ENCODE assay signal across 8 cellular contexts in genomic region chr12:52004042-52004648, GRCh38. TPM values are rescaled to one million over a fixed set of nuclear protein-coding genes. Genes with fewer than 3 reads are reported as not detected.
DNase-seq lines count a peak whose midpoint lies in the region; ATAC-seq and TF ChIP-seq lines count a peak whose summit lies in the region.

No MANE protein-coding gene starts in this region.

- no peaks in the 10 kb centered on the region for H4K20me1 ChIP-seq in Loucy (ENCODE audit: insufficient read depth, low read length, poor library complexity, severe bottlenecking)
- H4K20me1 ChIP-seq in hepatocyte (ENCODE audit: insufficient read depth, poor library complexity, severe bottlenecking): no peaks in the 10 kb centered on the region

- no peak for ATAC-seq in HG02973 (IDR thresholded peaks at IDR 0.05; ENCODE audit: unreplicated experiment)

- whole genome bisulfite sequencing in hepatocyte (ENCODE audit: low lambda C conversion rate, missing lambda C conversion rate): 59% methylated on average over 5 of the region's 5 CpGs
- WGBS in stomach, 5 donors: 46 to 53% (median 52%) methylated on average over 3 to 5 of the region's 5 CpGs
- WGBS in lower leg skin, 2 donors: 48 to 57% methylated on average over 5 of the region's 5 CpGs

- no peak overlapping the region for H3K4me2 ChIP-seq in Loucy (ENCODE audit: low read depth, low read length, poor library complexity, severe bottlenecking)
- no peak overlapping the region for H3K4me2 ChIP-seq in hepatocyte

- intact Hi-C loops in stomach (cut with DNase I; ENCODE audit: low total_unique reads): no loop called here
- intact Hi-C loops in lower leg skin (cut with DNase I; ENCODE audit: low total_unique reads): no loop called here

- H3K9ac ChIP-seq in Loucy (ENCODE audit: low read depth, low read length, poor library complexity, severe bottlenecking): no peak overlapping the region

- H3K79me2 ChIP-seq in Loucy (ENCODE audit: insufficient read depth, low read length): no peaks in the 10 kb centered on the region
- no peaks in the 10 kb centered on the region for H3K79me2 ChIP-seq in hepatocyte

- no peak overlapping the region for H3K4me3 Mint-ChIP-seq in activated CD4-positive, alpha-beta T cell treated with anti-CD3 and anti-CD28 coated beads, Interleukin-2, amount 10 ng/mL, durations not matched to agents 7 days and 5 days

- H3K36me3 ChIP-seq in Loucy (ENCODE audit: insufficient read depth, low read length): no peaks in the 10 kb centered on the region
- no peaks in the 10 kb centered on the region for H3K36me3 ChIP-seq in hepatocyte (replicated peaks; ENCODE audit: insufficient read depth, low read depth)
- peaks cover 0 to 8% (median 3%) of the 10 kb centered on the region in 4 donors for H3K36me3 ChIP-seq in stomach

- no peak for TF ChIP-seq EP300 in stomach (IDR thresholded peaks at IDR 0.05)

- H3K4me1 ChIP-seq in Loucy (ENCODE audit: insufficient read depth, low read length, poor library complexity, severe bottlenecking): peaks cover 19% of the 10 kb centered on the region
- peaks cover 5% of the 10 kb centered on the region for H3K4me1 ChIP-seq in hepatocyte (ENCODE audit: insufficient read depth)
- H3K4me1 ChIP-seq in stomach: peaks cover 17 to 52% (median 26%) of the 10 kb centered on the region in 4 donors

- DNase-seq in Daoy (ENCODE audit: low read depth) (peak; percentile 55), hepatocyte (ENCODE audit: low spot score) (peak; percentile 68), stomach (peak; percentile 68), lower leg skin (ENCODE audit: low spot score in 2 of 2) (no peak)
- no peak for DNase-seq in activated CD4-positive, alpha-beta T cell treated with anti-CD3 and anti-CD28 coated beads, Interleukin-2, amount 10 ng/mL, durations not matched to agents 7 days and 5 days

- peak; percentile 81 for TF ChIP-seq CTCF in Loucy (conservative IDR thresholded peaks at IDR 0.05; ENCODE audit: low read length)
- peak; percentile 90 for TF ChIP-seq CTCF in VCaP (conservative IDR thresholded peaks at IDR 0.05)
- peak; percentile 67 for TF ChIP-seq CTCF in hepatocyte (IDR thresholded peaks at IDR 0.05; ENCODE audit: poor library complexity)
- peak in 5 of 7 experiments; percentile 37 to 73 (median 64) for TF ChIP-seq CTCF in stomach (IDR thresholded peaks at IDR 0.05)
- TF ChIP-seq CTCF in lower leg skin (IDR thresholded peaks at IDR 0.05): no peak

- H3K4me3 ChIP-seq in Loucy (ENCODE audit: low read length, poor library complexity, severe bottlenecking) (no peak overlapping the region), hepatocyte (no peak overlapping the region), stomach (no peak overlapping the region), lower leg skin (ENCODE audit: low read depth, poor library complexity, severe bottlenecking) (no peak overlapping the region)

- TF ChIP-seq POLR2A in stomach (IDR thresholded peaks at IDR 0.05) (no peak), lower leg skin (IDR thresholded peaks at IDR 0.05) (no peak)

- H3K27me3 ChIP-seq in Loucy (ENCODE audit: insufficient read depth, low read length, poor library complexity, severe bottlenecking) (peaks cover 4% of the 10 kb centered on the region), hepatocyte (peaks cover 30% of the 10 kb centered on the region), stomach (peaks cover 0 to 38% (median 19%) of the 10 kb centered on the region in 3 donors)

- peak overlapping the region; percentile 28; the same call in 1 of the 2 replicates for H3K27ac ChIP-seq in VCaP
- no peak overlapping the region for H3K27ac ChIP-seq in hepatocyte
- peak overlapping the region in 1 of 5 donors; percentile 2 for H3K27ac ChIP-seq in stomach

- no peak overlapping the region for H3K27ac Mint-ChIP-seq in activated CD4-positive, alpha-beta T cell treated with anti-CD3 and anti-CD28 coated beads, Interleukin-2, amount 10 ng/mL, durations not matched to agents 7 days and 5 days

- H3K9me2 ChIP-seq in Loucy (replicated peaks; ENCODE audit: low read depth, low read length) (no peaks in the 10 kb centered on the region), hepatocyte (replicated peaks; ENCODE audit: insufficient read depth) (no peaks in the 10 kb centered on the region)

- H3K9me3 ChIP-seq in Loucy (ENCODE audit: insufficient read depth, low read depth, low read length): no peaks in the 10 kb centered on the region
- no peaks in the 10 kb centered on the region for H3K9me3 ChIP-seq in hepatocyte (ENCODE audit: low read depth)
- H3K9me3 ChIP-seq in stomach: no peaks in the 10 kb centered on the region

- H2AFZ ChIP-seq in Loucy (ENCODE audit: low read length): no peak overlapping the region
- H2AFZ ChIP-seq in hepatocyte: no peak overlapping the region

- no peaks in the 10 kb centered on the region for H3F3A ChIP-seq in Loucy (ENCODE audit: low read depth)

- H3K36me3 Mint-ChIP-seq in activated CD4-positive, alpha-beta T cell treated with anti-CD3 and anti-CD28 coated beads, Interleukin-2, amount 10 ng/mL, durations not matched to agents 7 days and 5 days (ENCODE audit: low read depth): no peaks in the 10 kb centered on the region

- CTCF ChIA-PET in activated CD4-positive, alpha-beta T cell treated with anti-CD3 and anti-CD28 coated beads, Interleukin-2, amount 10 ng/mL, durations not matched to agents 7 days and 5 days (lab: Charles Lee): interaction anchor here (0.9 to 9.3 kb wide), 5 partner anchors 11 to 66 kb away, joined by 3 to 168 read pairs (median 4); partner anchors contain the start of gene ATG101

- no peaks in the 10 kb centered on the region for H3K9me3 Mint-ChIP-seq in activated CD4-positive, alpha-beta T cell treated with anti-CD3 and anti-CD28 coated beads, Interleukin-2, amount 10 ng/mL, durations not matched to agents 7 days and 5 days

- POLR2A ChIA-PET in activated CD4-positive, alpha-beta T cell treated with anti-CD3 and anti-CD28 coated beads, Interleukin-2, amount 10 ng/mL, durations not matched to agents 7 days and 5 days (lab: Charles Lee): interaction anchor here (0.8 kb wide), 1 partner anchor 117 kb away, joined by 3 read pairs; no protein-coding TSS in a partner anchor

- peaks cover 28% of the 10 kb centered on the region for H3K27me3 Mint-ChIP-seq in activated CD4-positive, alpha-beta T cell treated with anti-CD3 and anti-CD28 coated beads, Interleukin-2, amount 10 ng/mL, durations not matched to agents 7 days and 5 days

- peaks cover 19% of the 10 kb centered on the region for H3K4me1 Mint-ChIP-seq in activated CD4-positive, alpha-beta T cell treated with anti-CD3 and anti-CD28 coated beads, Interleukin-2, amount 10 ng/mL, durations not matched to agents 7 days and 5 days

RNA-seq across cellular contexts. Expression of gene TAMALIN, which starts 2.6 kb away (rescaled TPM):
- total RNA-seq in Daoy (2014; rRNA removed; shearing (Covaris generic)): 1.1 and 2.1 TPM in 2 replicates
- total RNA-seq in hepatocyte (4.0 and 8.0 TPM in 2 replicates), stomach (10 to 100 TPM in 2 of 5 donors, 1 to 10 TPM in 2, not detected in 1; 2.7 to 61.3 (median 16.6) TPM), lower leg skin (10 to 100 TPM; 14.6 to 34.2 (median 25.9) TPM)
- polyA plus RNA-seq in hepatocyte (9.9 and 17.0 TPM in 2 replicates), stomach (10 to 100 TPM in 2 of 3 donors, 1 to 10 TPM in 1; 6.4 to 17.0 (median 16.3) TPM)
- 1 to 10 TPM; 5.7 to 6.9 TPM for total RNA-seq in activated CD4-positive, alpha-beta T cell treated with anti-CD3 and anti-CD28 coated beads, Interleukin-2, amount 10 ng/mL, durations not matched to agents 7 days and 5 days

RNA-seq across cellular contexts. Expression of gene NR4A1, which starts 47.1 kb away (rescaled TPM):
- 1.1 and 5.1 TPM in 2 replicates for total RNA-seq in Daoy (2014; rRNA removed; shearing (Covaris generic))
- 39.2 and 59.2 TPM in 2 replicates for total RNA-seq in hepatocyte
- 131 and 165 TPM in 2 replicates for polyA plus RNA-seq in hepatocyte
- total RNA-seq in stomach: 100 to 1,000 TPM in 3 of 5 donors, 10 to 100 TPM in 2; 29.4 to 384 (median 230) TPM
- polyA plus RNA-seq in stomach: 10 to 100 TPM; 41.3 to 65.5 (median 55.0) TPM
- total RNA-seq in lower leg skin: 100 to 1,000 TPM in 2 of 4 donors, 10 to 100 TPM in 2; 28.7 to 121 (median 105) TPM
- total RNA-seq in activated CD4-positive, alpha-beta T cell treated with anti-CD3 and anti-CD28 coated beads, Interleukin-2, amount 10 ng/mL, durations not matched to agents 7 days and 5 days: 1 to 10 TPM; 2.1 to 2.7 TPM

RNA-seq across cellular contexts. Expression of gene ACVR1B, which starts 52.6 kb away (rescaled TPM):
- 6.3 and 11.5 TPM in 2 replicates for total RNA-seq in Daoy (2014; rRNA removed; shearing (Covaris generic))
- total RNA-seq in hepatocyte (16.3 and 22.4 TPM in 2 replicates), stomach (10 to 100 TPM; 23.9 to 53.1 (median 31.3) TPM), lower leg skin (10 to 100 TPM; 67.4 to 87.0 (median 80.5) TPM)
- polyA plus RNA-seq in hepatocyte (4.8 and 5.7 TPM in 2 replicates), stomach (1 to 10 TPM; 8.3 to 9.5 (median 9.1) TPM)
- total RNA-seq in activated CD4-positive, alpha-beta T cell treated with anti-CD3 and anti-CD28 coated beads, Interleukin-2, amount 10 ng/mL, durations not matched to agents 7 days and 5 days: 1 to 10 TPM; 5.5 to 5.7 TPM

Comparison
In these comparisons a context has a peak if more than half of its experiments do, and no peak if none do; other contexts are left out.
1. DNase-seq: peak in Daoy (single experiment), hepatocyte (single experiment) and stomach (single experiment); none in lower leg skin (0 of 2) and activated CD4-positive, alpha-beta T cell treated with anti-CD3 and anti-CD28 coated beads, Interleukin-2, amount 10 ng/mL, durations not matched to agents 7 days and 5 days (single experiment).
2. CTCF ChIP-seq: peak in Loucy (single experiment), VCaP (single experiment), hepatocyte (single experiment) and stomach (5 of 7); none in lower leg skin (0 of 3).